ENCODE assay signal across 9 cellular contexts in the genomic region with DNA sequence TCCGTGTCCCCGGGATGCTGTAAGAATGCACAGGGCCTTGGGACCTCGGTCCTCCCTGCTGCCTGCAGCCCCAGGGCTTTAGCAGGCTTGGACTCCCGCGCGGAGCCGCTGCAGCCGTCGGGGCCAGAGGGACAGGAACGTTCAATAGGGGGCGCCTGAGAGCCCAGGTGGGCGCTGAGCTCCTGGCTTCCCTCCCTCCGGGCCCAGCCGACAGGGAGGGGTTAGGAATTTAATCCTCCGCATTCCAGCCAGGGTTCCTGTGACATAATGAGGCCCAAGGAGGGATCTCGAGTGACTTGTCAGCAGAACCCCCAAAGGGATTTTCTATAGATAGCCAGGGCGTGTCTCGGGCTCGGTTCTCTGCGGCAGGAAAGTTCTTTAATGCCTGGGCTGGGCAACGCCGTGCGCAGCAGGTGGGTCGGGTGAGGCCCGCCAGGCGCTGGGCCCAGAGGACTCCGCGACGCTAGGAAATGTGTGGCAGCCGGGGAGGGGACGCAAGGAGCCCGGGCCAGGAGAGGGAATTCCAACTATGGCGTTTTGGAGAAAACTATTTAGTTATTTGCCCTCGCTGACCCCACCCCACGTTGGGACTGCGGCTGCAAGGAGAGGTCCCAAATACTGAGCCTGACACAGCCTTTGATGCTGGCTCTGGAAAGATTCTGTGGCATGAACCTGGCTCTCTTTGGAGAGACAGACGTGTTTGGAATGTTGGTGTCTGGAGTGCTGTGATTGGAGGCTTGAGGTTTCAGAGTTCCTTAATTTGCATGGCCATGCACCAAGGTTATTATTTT.
DNase-seq lines count a peak whose midpoint lies in the region; ATAC-seq and TF ChIP-seq lines count a peak whose summit lies in the region.
"Had no signal": no experiment of that assay in that cellular context is flagged by ENCODE, and none has a peak within 500 bp of the region (broad histone marks: within the 10 kb centered on the region; RNA-seq: fewer than 3 reads in every experiment).

No MANE protein-coding gene starts in this region.

- ATAC-seq in heart left ventricle (peak in 3 of 4 donors; percentile 64 to 78 (median 68)), gastrocnemius medialis (peak; percentile 44 to 84), HG02973 (IDR thresholded peaks at IDR 0.05; ENCODE audit: unreplicated experiment) (no peak)

- H3K27ac Mint-ChIP-seq in activated CD4-positive, alpha-beta memory T cell treated with anti-CD3 and anti-CD28 coated beads for 36 hours = no peak overlapping the region

- CTCF ChIA-PET in RWPE1 (lab: Yijun Ruan, JAX) = interaction anchor here (0.6 kb wide), 1 partner anchor 371 kb away, joined by 3 read pairs; no protein-coding TSS in a partner anchor
- CTCF ChIA-PET in activated CD4-positive, alpha-beta memory T cell treated with anti-CD3 and anti-CD28 coated beads for 36 hours (lab: Charles Lee) = interaction anchor here (0.7 kb wide), 1 partner anchor 39 kb away, joined by 4 read pairs; no protein-coding TSS in a partner anchor

- 9 to 17% (median 12%) methylated on average over 14 to 37 of the region's 37 CpGs for WGBS in heart left ventricle, 4 donors

- peaks cover 11% of the 10 kb centered on the region for H3K4me1 ChIP-seq in ES-I3 (ENCODE audit: insufficient read depth, low read length)
- peaks cover 0 to 17% (median 9%) of the 10 kb centered on the region in 12 donors for H3K4me1 ChIP-seq in heart left ventricle
- peaks cover 0 to 10% of the 10 kb centered on the region in 2 donors for H3K4me1 ChIP-seq in gastrocnemius medialis

- H3K27me3 ChIP-seq in H7 (ENCODE audit: control insufficient read depth, insufficient read depth, low read length) (peaks cover 5% of the 10 kb centered on the region), heart left ventricle (peaks cover 0 to 17% (median 0%) of the 10 kb centered on the region in 9 donors), gastrocnemius medialis (no peaks in the 10 kb centered on the region)

- TF ChIP-seq CTCF in RWPE1 (conservative IDR thresholded peaks at IDR 0.05; ENCODE audit: low read depth) (0 out of 2 replicates have a peak, but pooled peaks have one; percentile 13), heart left ventricle (IDR thresholded peaks at IDR 0.05) (peak; percentile 44 to 73 (median 50)), gastrocnemius medialis (IDR thresholded peaks at IDR 0.05 in 4 of 5, conservative IDR thresholded peaks at IDR 0.05 in 1 of 5) (peak in 4 of 5 experiments; percentile 39 to 74 (median 61))

- H3K9me3 ChIP-seq in ES-I3 (ENCODE audit: control insufficient read depth, insufficient read depth, low read length) (no peaks in the 10 kb centered on the region), heart left ventricle (peaks cover 0 to 10% (median 0%) of the 10 kb centered on the region in 12 donors), gastrocnemius medialis (no peaks in the 10 kb centered on the region)

- H3K4me3 Mint-ChIP-seq in activated CD4-positive, alpha-beta memory T cell treated with anti-CD3 and anti-CD28 coated beads for 36 hours = no peak overlapping the region

- POLR2A ChIA-PET in RWPE1 (lab: Yijun Ruan, JAX; ENCODE audit: low non-redundant PET) = no interaction called here
- POLR2A ChIA-PET in activated CD4-positive, alpha-beta memory T cell treated with anti-CD3 and anti-CD28 coated beads for 36 hours (lab: Charles Lee) = no interaction called here

- TF ChIP-seq POLR2A in heart left ventricle (IDR thresholded peaks at IDR 0.05) (no peak), gastrocnemius medialis (IDR thresholded peaks at IDR 0.05) (no peak)

- no peaks in the 10 kb centered on the region for H3K4me1 Mint-ChIP-seq in activated CD4-positive, alpha-beta memory T cell treated with anti-CD3 and anti-CD28 coated beads for 36 hours (ENCODE audit: low read depth)

- H3K4me3 ChIP-seq in H7 (ENCODE audit: insufficient read depth, low read depth, low read length) (peak overlapping the region; percentile 41), heart left ventricle (peak overlapping the region in 7 of 12 donors; percentile 4 to 24 (median 19)), gastrocnemius medialis (peak overlapping the region; percentile 27 to 47 (median 30))
- H3K4me3 ChIP-seq: skin epidermis had no signal

- peaks cover 11% of the 10 kb centered on the region for H3K9me3 Mint-ChIP-seq in activated CD4-positive, alpha-beta memory T cell treated with anti-CD3 and anti-CD28 coated beads for 36 hours

- H3K36me3 ChIP-seq in ES-I3 (ENCODE audit: insufficient read depth, low read length) (no peaks in the 10 kb centered on the region), H7 (replicated peaks; ENCODE audit: control insufficient read depth, insufficient read depth, low read length) (no peaks in the 10 kb centered on the region), heart left ventricle (no peaks in the 10 kb centered on the region), gastrocnemius medialis (no peaks in the 10 kb centered on the region)

- DNase-seq in H7 (peak; percentile 92), RWPE1 (ENCODE audit: low spot score) (no peak), heart left ventricle (peak in 4 of 5 donors; percentile 42 to 77 (median 46)), gastrocnemius medialis (peak in 1 of 2 donors; percentile 28), pons (ENCODE audit: low spot score) (no peak)
- no peak for DNase-seq in activated CD4-positive, alpha-beta memory T cell treated with anti-CD3 and anti-CD28 coated beads for 36 hours

- peak overlapping the region; percentile 49 for H3K9ac ChIP-seq in ES-I3 (ENCODE audit: low read depth, low read length)

- peaks cover 6% of the 10 kb centered on the region for H3K36me3 Mint-ChIP-seq in activated CD4-positive, alpha-beta memory T cell treated with anti-CD3 and anti-CD28 coated beads for 36 hours

- no peaks in the 10 kb centered on the region for H3K27me3 Mint-ChIP-seq in activated CD4-positive, alpha-beta memory T cell treated with anti-CD3 and anti-CD28 coated beads for 36 hours

- intact Hi-C loops in heart left ventricle (cut with DNase I) = loop anchor here in 5 of 10 donors (10.0 kb wide), 5 partner anchors 241 to 329 kb away; no protein-coding TSS in a partner anchor
- intact Hi-C loops in gastrocnemius medialis (cut with DNase I; ENCODE audit: low total_unique reads) = loop anchor here (5.0 kb wide), 1 partner anchor 341 kb away; no protein-coding TSS in a partner anchor
- intact Hi-C loops in activated CD4-positive, alpha-beta memory T cell treated with anti-CD3 and anti-CD28 coated beads for 36 hours (cut with micrococcal nuclease) = no loop called here

- in situ Hi-C loops in gastrocnemius medialis (cut with MboI; ENCODE audit: low sequenced_read_pairs in 4 of 4) = no loop called here

- no peak overlapping the region for H3K27ac ChIP-seq in RWPE1
- H3K27ac ChIP-seq in heart left ventricle = peak overlapping the region in 7 of 12 donors; percentile 23 to 66 (median 57)
- H3K27ac ChIP-seq in gastrocnemius medialis = peak overlapping the region in 3 of 4 donors; percentile 16 to 65 (median 40)
- H3K27ac ChIP-seq: skin epidermis had no signal

Comparison
In these comparisons a context has a peak if more than half of its experiments do, and no peak if none do; other contexts are left out.
1. DNase-seq: peak in H7 (single experiment) and heart left ventricle (4 of 5); none in RWPE1 (single experiment), activated CD4-positive, alpha-beta memory T cell treated with anti-CD3 and anti-CD28 coated beads for 36 hours (single experiment) and pons (single experiment).
2. Peak in every context shown above with its lines, with median percentiles within 50 percentile points of each other: H3K4me3 ChIP-seq and CTCF ChIP-seq.